In the genomic region with DNA sequence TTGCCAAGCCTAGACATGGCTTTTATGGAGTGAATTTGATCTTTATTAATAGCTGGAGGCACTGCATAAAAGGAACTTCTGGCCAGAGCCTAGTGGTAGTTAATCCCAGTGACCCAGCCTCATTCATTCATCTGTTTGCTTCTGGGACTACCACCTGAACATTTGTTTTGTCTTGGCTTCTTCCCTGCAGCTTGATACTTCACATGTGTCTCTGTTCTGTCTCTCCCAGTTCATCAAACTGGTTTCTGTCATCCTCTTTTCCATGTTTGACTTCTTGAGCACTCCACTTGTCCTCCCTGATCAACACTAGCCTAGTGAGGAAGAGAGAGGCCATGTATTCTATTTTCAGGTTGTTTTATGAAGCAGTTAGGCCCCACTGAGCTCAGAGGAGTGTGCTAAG, we compare ENCODE assay signal across 25 cellular contexts.
DNase-seq lines count a peak whose midpoint lies in the region; ATAC-seq and TF ChIP-seq lines count a peak whose summit lies in the region.
"Had no signal": no experiment of that assay in that cellular context is flagged by ENCODE, and none has a peak within 500 bp of the region (broad histone marks: within the 10 kb centered on the region; RNA-seq: fewer than 3 reads in every experiment).

No MANE protein-coding gene starts in this region.

- H3K9ac ChIP-seq in mammary epithelial cell (ENCODE audit: insufficient read depth, low read length) (no peak overlapping the region), endodermal cell (ENCODE audit: extremely low read depth, low read length, poor library complexity, severe bottlenecking) (no peak overlapping the region)
- H3K9ac ChIP-seq: BLaER1 treated with 17β-estradiol and CSF1 and Interleukin-3, amounts not matched to agents 10 nM and 100 nM had no signal

- peaks cover 7% of the 10 kb centered on the region for H3K36me3 Mint-ChIP-seq in MCF 10A (ENCODE audit: insufficient read depth, unreplicated experiment)
- no peaks in the 10 kb centered on the region for H3K36me3 Mint-ChIP-seq in brain
- no peaks in the 10 kb centered on the region for H3K36me3 Mint-ChIP-seq in endodermal cell (ENCODE audit: low read depth)
- no peaks in the 10 kb centered on the region for H3K36me3 Mint-ChIP-seq in activated CD8-positive, alpha-beta T cell treated with anti-CD3 and anti-CD28 coated beads, Interleukin-2, amount 10 ng/mL, durations not matched to agents 7 days and 5 days (ENCODE audit: low read depth)
- H3K36me3 Mint-ChIP-seq in activated CD4-positive, alpha-beta memory T cell treated with anti-CD3 and anti-CD28 coated beads, Interleukin-2, amount 10 ng/mL, durations not matched to agents 7 days and 5 days (ENCODE audit: low read depth) = no peaks in the 10 kb centered on the region
- H3K36me3 Mint-ChIP-seq: CD8-positive, alpha-beta memory T cell had no signal

- no peaks in the 10 kb centered on the region for H3K36me3 ChIP-seq in mammary epithelial cell (ENCODE audit: insufficient read depth, low read length)
- no peaks in the 10 kb centered on the region for H3K36me3 ChIP-seq in endodermal cell (ENCODE audit: control insufficient read depth, insufficient read depth, low read length)

- H3K4me3 Mint-ChIP-seq in MCF 10A (ENCODE audit: unreplicated experiment) (no peak overlapping the region), brain (no peak overlapping the region), endodermal cell (no peak overlapping the region)
- H3K4me3 Mint-ChIP-seq in activated CD8-positive, alpha-beta T cell treated with anti-CD3 and anti-CD28 coated beads, Interleukin-2, amount 10 ng/mL, durations not matched to agents 7 days and 5 days = no peak overlapping the region
- H3K4me3 Mint-ChIP-seq in activated CD4-positive, alpha-beta memory T cell treated with anti-CD3 and anti-CD28 coated beads, Interleukin-2, amount 10 ng/mL, durations not matched to agents 7 days and 5 days = no peak overlapping the region
- H3K4me3 Mint-ChIP-seq: B cell; CD4-positive, alpha-beta T cell; CD8-positive, alpha-beta memory T cell had no signal

- no peak overlapping the region for H3K4me3 ChIP-seq in mammary epithelial cell (replicated peaks in 1 of 3; ENCODE audit: insufficient read depth in 1 of 3, low read depth in 2 of 3, low read length in 3 of 3)
- no peak overlapping the region for H3K4me3 ChIP-seq in endodermal cell (ENCODE audit: low read length)
- H3K4me3 ChIP-seq: A549; BLaER1 treated with 17β-estradiol and CSF1 and Interleukin-3, amounts not matched to agents 10 nM and 100 nM; GM12878 had no signal

- H3K9me3 ChIP-seq in mammary epithelial cell (replicated peaks; ENCODE audit: insufficient read depth, low read length) (peaks cover 4% of the 10 kb centered on the region), endodermal cell (ENCODE audit: control insufficient read depth, low read length) (no peaks in the 10 kb centered on the region)
- H3K9me3 ChIP-seq: A549 had no signal

- intact Hi-C loops in MCF 10A (cut with micrococcal nuclease) = no loop called here
- intact Hi-C loops in mammary epithelial cell (cut with micrococcal nuclease) = no loop called here

- BruUV-seq in MCF 10A (replicated peaks; lab: Mats Ljungman, UMichigan) (no TSS peak), mammary epithelial cell (replicated peaks; lab: Mats Ljungman, UMichigan) (no TSS peak)

- no peaks in the 10 kb centered on the region for H3K79me2 ChIP-seq in mammary epithelial cell (ENCODE audit: insufficient read depth, low read length)

- DNase-seq in MCF 10A (ENCODE audit: unreplicated experiment) (no peak), mammary epithelial cell (no peak), endodermal cell (no peak)
- DNase-seq in activated CD8-positive, alpha-beta T cell treated with anti-CD3 and anti-CD28 coated beads, Interleukin-2, amount 10 ng/mL, durations not matched to agents 7 days and 5 days = no peak
- DNase-seq in activated CD8-positive, alpha-beta memory T cell treated with anti-CD3 and anti-CD28 coated beads, Interleukin-2, amount 50 U/mL, for 48 hours = no peak
- no peak for DNase-seq in activated CD4-positive, alpha-beta memory T cell treated with anti-CD3 and anti-CD28 coated beads, Interleukin-2, amount 10 ng/mL, durations not matched to agents 7 days and 5 days
- DNase-seq: AML-193; CD4-positive, alpha-beta T cell; CD8-positive, alpha-beta memory T cell; COR-L47; DMS 273 treated with DMSO at 0.1 percent for 48 hours; DMS153; DMS53; DMS79; DND-41; EL; GDM1 had no signal

- in situ Hi-C loops in mammary epithelial cell (cut with MboI; ENCODE audit: low sequenced_read_pairs in 2 of 2) = no loop called here

- H3K27me3 Mint-ChIP-seq in MCF 10A (ENCODE audit: insufficient read depth, unreplicated experiment) (no peaks in the 10 kb centered on the region), brain (no peaks in the 10 kb centered on the region), endodermal cell (ENCODE audit: insufficient read depth) (no peaks in the 10 kb centered on the region)
- H3K27me3 Mint-ChIP-seq in activated CD8-positive, alpha-beta T cell treated with anti-CD3 and anti-CD28 coated beads, Interleukin-2, amount 10 ng/mL, durations not matched to agents 7 days and 5 days (ENCODE audit: low read depth) = no peaks in the 10 kb centered on the region
- no peaks in the 10 kb centered on the region for H3K27me3 Mint-ChIP-seq in activated CD4-positive, alpha-beta memory T cell treated with anti-CD3 and anti-CD28 coated beads, Interleukin-2, amount 10 ng/mL, durations not matched to agents 7 days and 5 days
- H3K27me3 Mint-ChIP-seq: B cell; CD4-positive, alpha-beta T cell; CD8-positive, alpha-beta memory T cell had no signal

- no peaks in the 10 kb centered on the region for H4K20me1 ChIP-seq in mammary epithelial cell (ENCODE audit: insufficient read depth, low read length)

- dilution Hi-C loops in mammary epithelial cell (cut with HindIII; ENCODE audit: low sequenced_read_pairs) = loop anchor here (5.0 kb wide), 1 partner anchor 49 kb away; no protein-coding TSS in a partner anchor

- no peak for ATAC-seq in activated CD8-positive, alpha-beta T cell treated with anti-CD3 and anti-CD28 coated beads, Interleukin-2, amount 10 ng/mL, durations not matched to agents 7 days and 5 days
- ATAC-seq: A549, GM12878 had no signal

- no peak overlapping the region for H3K27ac ChIP-seq in mammary epithelial cell (ENCODE audit: insufficient read depth, low read depth, low read length)
- H3K27ac ChIP-seq in endodermal cell (ENCODE audit: low read depth, low read length) = no peak overlapping the region
- peak overlapping the region; percentile 54 for H3K27ac ChIP-seq in temporal lobe (ENCODE audit: low read depth, low read length)
- H3K27ac ChIP-seq: 22Rv1; A549; BLaER1 treated with 17β-estradiol and CSF1 and Interleukin-3, amounts not matched to agents 10 nM and 100 nM; C4-2B had no signal

- H2AFZ ChIP-seq in mammary epithelial cell (ENCODE audit: low read depth, low read length) = no peak overlapping the region

- no peak overlapping the region for H3K4me2 ChIP-seq in mammary epithelial cell (ENCODE audit: insufficient read depth, low read depth, low read length)
- H3K4me2 ChIP-seq: A549; BLaER1 treated with 17β-estradiol and CSF1 and Interleukin-3, amounts not matched to agents 10 nM and 100 nM had no signal

- no peaks in the 10 kb centered on the region for H3K9me3 Mint-ChIP-seq in MCF 10A (ENCODE audit: unreplicated experiment)
- no peaks in the 10 kb centered on the region for H3K9me3 Mint-ChIP-seq in brain
- no peaks in the 10 kb centered on the region for H3K9me3 Mint-ChIP-seq in endodermal cell
- H3K9me3 Mint-ChIP-seq in activated CD8-positive, alpha-beta T cell treated with anti-CD3 and anti-CD28 coated beads, Interleukin-2, amount 10 ng/mL, durations not matched to agents 7 days and 5 days (ENCODE audit: insufficient read depth) = no peaks in the 10 kb centered on the region
- H3K9me3 Mint-ChIP-seq in activated CD4-positive, alpha-beta memory T cell treated with anti-CD3 and anti-CD28 coated beads, Interleukin-2, amount 10 ng/mL, durations not matched to agents 7 days and 5 days = peaks cover 7% of the 10 kb centered on the region

- H3K27ac Mint-ChIP-seq in MCF 10A (ENCODE audit: low read depth, unreplicated experiment) = peak overlapping the region; percentile 6
- H3K27ac Mint-ChIP-seq in brain = peak overlapping the region in 4 of 5 experiments; percentile 54 to 97 (median 78)
- H3K27ac Mint-ChIP-seq in endodermal cell = peak overlapping the region; percentile 73
- H3K27ac Mint-ChIP-seq in activated CD8-positive, alpha-beta T cell treated with anti-CD3 and anti-CD28 coated beads, Interleukin-2, amount 10 ng/mL, durations not matched to agents 7 days and 5 days = no peak overlapping the region
- H3K27ac Mint-ChIP-seq in activated CD4-positive, alpha-beta memory T cell treated with anti-CD3 and anti-CD28 coated beads, Interleukin-2, amount 10 ng/mL, durations not matched to agents 7 days and 5 days = no peak overlapping the region
- H3K27ac Mint-ChIP-seq: B cell; CD4-positive, alpha-beta T cell had no signal

- CTCF ChIA-PET in MCF 10A (lab: Yijun Ruan, JAX) (no interaction called here), mammary epithelial cell (lab: Charles Lee; ENCODE audit: low non-redundant PET) (no interaction called here)
- CTCF ChIA-PET in activated CD8-positive, alpha-beta T cell treated with anti-CD3 and anti-CD28 coated beads, Interleukin-2, amount 10 ng/mL, durations not matched to agents 7 days and 5 days (lab: Charles Lee) = no interaction called here
- CTCF ChIA-PET in activated CD4-positive, alpha-beta memory T cell treated with anti-CD3 and anti-CD28 coated beads, Interleukin-2, amount 10 ng/mL, durations not matched to agents 7 days and 5 days (lab: Charles Lee) = no interaction called here

- H3K27me3 ChIP-seq in mammary epithelial cell (ENCODE audit: insufficient read depth, low read length) (no peaks in the 10 kb centered on the region), endodermal cell (ENCODE audit: control insufficient read depth, insufficient read depth, low read length, poor library complexity, severe bottlenecking) (no peaks in the 10 kb centered on the region)
- H3K27me3 ChIP-seq: BLaER1 treated with 17β-estradiol and CSF1 and Interleukin-3, amounts not matched to agents 10 nM and 100 nM had no signal

- H3K4me1 Mint-ChIP-seq in MCF 10A (ENCODE audit: insufficient read depth, unreplicated experiment) (peaks cover 26% of the 10 kb centered on the region), brain (peaks cover 40% of the 10 kb centered on the region), endodermal cell (no peaks in the 10 kb centered on the region)
- no peaks in the 10 kb centered on the region for H3K4me1 Mint-ChIP-seq in activated CD8-positive, alpha-beta T cell treated with anti-CD3 and anti-CD28 coated beads, Interleukin-2, amount 10 ng/mL, durations not matched to agents 7 days and 5 days (ENCODE audit: low read depth)
- no peaks in the 10 kb centered on the region for H3K4me1 Mint-ChIP-seq in activated CD4-positive, alpha-beta memory T cell treated with anti-CD3 and anti-CD28 coated beads, Interleukin-2, amount 10 ng/mL, durations not matched to agents 7 days and 5 days
- H3K4me1 Mint-ChIP-seq: B cell; CD8-positive, alpha-beta memory T cell had no signal

- H3K4me1 ChIP-seq in mammary epithelial cell (ENCODE audit: insufficient read depth, low read length) (no peaks in the 10 kb centered on the region), endodermal cell (ENCODE audit: control insufficient read depth, insufficient read depth, low read length) (no peaks in the 10 kb centered on the region)
- H3K4me1 ChIP-seq: A549 had no signal

- POLR2A ChIA-PET in MCF 10A (lab: Yijun Ruan, JAX) = interaction anchor here (0.6 kb wide), 1 partner anchor 1286 kb away, joined by 3 read pairs; no protein-coding TSS in a partner anchor
- POLR2A ChIA-PET in activated CD8-positive, alpha-beta T cell treated with anti-CD3 and anti-CD28 coated beads, Interleukin-2, amount 10 ng/mL, durations not matched to agents 7 days and 5 days (lab: Charles Lee) = interaction anchor here (0.6 kb wide), 1 partner anchor 120 kb away, joined by 4 read pairs; no protein-coding TSS in a partner anchor
- POLR2A ChIA-PET in activated CD4-positive, alpha-beta memory T cell treated with anti-CD3 and anti-CD28 coated beads, Interleukin-2, amount 10 ng/mL, durations not matched to agents 7 days and 5 days (lab: Charles Lee) = no interaction called here

- TF ChIP-seq CTCF in MCF 10A (IDR thresholded peaks at IDR 0.05; ENCODE audit: unreplicated experiment) (no peak), mammary epithelial cell (conservative IDR thresholded peaks at IDR 0.05 in 1 of 2, IDR thresholded peaks at IDR 0.05 in 1 of 2; ENCODE audit: extremely low read depth in 1 of 2, insufficient read depth in 1 of 2, low read depth in 1 of 2, low read length in 2 of 2) (no peak), brain (conservative IDR thresholded peaks at IDR 0.05) (no peak), endodermal cell (conservative IDR thresholded peaks at IDR 0.05) (no peak)

Comparison
In these comparisons a context has a peak if more than half of its experiments do, and no peak if none do; other contexts are left out.
1. H3K27ac Mint-ChIP-seq: peak in MCF 10A (single experiment), brain (4 of 5) and endodermal cell (single experiment); none in activated CD8-positive, alpha-beta T cell treated with anti-CD3 and anti-CD28 coated beads, Interleukin-2, amount 10 ng/mL, durations not matched to agents 7 days and 5 days (single experiment) and activated CD4-positive, alpha-beta memory T cell treated with anti-CD3 and anti-CD28 coated beads, Interleukin-2, amount 10 ng/mL, durations not matched to agents 7 days and 5 days (single experiment).